Comparison of ENCODE assay signal across 13 cellular contexts in the genomic region with DNA sequence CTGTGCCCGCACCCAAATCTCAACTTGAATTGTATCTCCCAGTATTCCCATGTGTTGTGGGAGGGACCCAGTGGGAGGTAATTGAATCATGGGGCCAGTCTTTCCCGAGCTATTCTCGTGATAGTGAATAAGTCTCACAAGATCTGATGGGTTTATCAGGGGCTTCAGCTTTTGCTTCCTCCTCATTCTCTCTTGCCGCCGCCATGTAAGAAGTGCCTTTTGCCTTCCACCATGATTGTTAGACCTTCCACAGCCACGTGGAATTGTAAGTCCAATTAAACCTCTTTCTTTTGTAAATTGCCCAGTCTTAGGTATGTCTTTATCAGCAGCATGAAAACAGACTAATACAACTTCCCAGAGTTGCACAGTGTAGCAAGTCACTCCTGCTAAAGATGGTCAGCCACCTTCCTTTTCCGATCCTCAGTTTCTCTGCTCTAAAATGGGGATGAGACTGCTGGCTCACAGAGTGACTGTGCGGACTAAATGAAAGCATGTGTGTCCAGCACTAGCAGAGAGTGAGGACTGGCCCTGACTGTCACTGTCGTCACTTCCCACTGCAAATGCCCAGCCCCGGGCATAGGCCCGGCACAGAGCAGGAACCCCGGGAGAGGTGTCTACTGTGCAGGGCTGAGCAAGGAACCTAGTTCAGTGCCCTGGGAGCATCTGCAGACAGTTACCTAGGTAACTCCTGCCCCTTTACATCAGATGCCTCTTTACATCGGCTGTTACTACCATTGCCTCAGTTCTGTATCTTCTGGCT. TPM values are rescaled to one million over a fixed set of nuclear protein-coding genes. Genes with fewer than 3 reads are reported as not detected.
DNase-seq lines count a peak whose midpoint lies in the region; ATAC-seq and TF ChIP-seq lines count a peak whose summit lies in the region.
"Had no signal": no experiment of that assay in that cellular context is flagged by ENCODE, and none has a peak within 500 bp of the region (broad histone marks: within the 10 kb centered on the region; RNA-seq: fewer than 3 reads in every experiment).

No MANE protein-coding gene starts in this region.

- WGBS in HUES64 = 91% methylated on average over 13 of the region's 13 CpGs
- WGBS in mammary epithelial cell (ENCODE audit: low coverage, missing lambda C conversion rate) = 98% methylated on average over 13 of the region's 13 CpGs
- 88 to 91% methylated on average over 12 to 13 of the region's 13 CpGs for WGBS in thyroid gland, 2 donors
- whole genome bisulfite sequencing in mesendoderm (ENCODE audit: extremely low coverage, insufficient coverage, low lambda C conversion rate) = no CpG with 5 or more reads among the region's 13 CpGs

- H3K79me2 ChIP-seq in mammary epithelial cell (ENCODE audit: insufficient read depth, low read length) (peaks cover 99% of the 10 kb centered on the region), mesendoderm (ENCODE audit: control insufficient read depth, insufficient read depth, low read length) (peaks cover 83% of the 10 kb centered on the region)

- in situ Hi-C loops in mammary epithelial cell (cut with MboI; ENCODE audit: low sequenced_read_pairs in 2 of 2) = no loop called here

- no peak for ATAC-seq in natural killer cell
- no peak for ATAC-seq in GM18505 (IDR thresholded peaks at IDR 0.05; ENCODE audit: unreplicated experiment)
- ATAC-seq: mucosa of descending colon had no signal

- BruUV-seq in mammary epithelial cell (replicated peaks; lab: Mats Ljungman, UMichigan) = no TSS peak

- no peak overlapping the region for H3K23ac ChIP-seq in mesendoderm (ENCODE audit: low read length)

- peaks cover 5% of the 10 kb centered on the region for H4K20me1 ChIP-seq in mammary epithelial cell (ENCODE audit: insufficient read depth, low read length)

- no peak overlapping the region for H3K4me3 Mint-ChIP-seq in natural killer cell

- H2BK15ac ChIP-seq in mesendoderm (replicated peaks; ENCODE audit: low read depth) = no peak overlapping the region

- no peak overlapping the region for H3K4ac ChIP-seq in mesendoderm (ENCODE audit: low read depth, low read length)

- H3K27ac ChIP-seq in HUES64 (ENCODE audit: low read depth, low read length) (peak overlapping the region; percentile 24; the same call in 1 of the 2 replicates), mammary epithelial cell (ENCODE audit: insufficient read depth, low read depth, low read length) (no peak overlapping the region), thyroid gland (peak overlapping the region in 2 of 3 donors; percentile 57 to 68), mesendoderm (ENCODE audit: low read depth, low read length) (no peak overlapping the region)

- no peaks in the 10 kb centered on the region for H3K36me3 Mint-ChIP-seq in natural killer cell

- no peak overlapping the region for H2BK120ac ChIP-seq in mesendoderm (ENCODE audit: low read depth, low read length)

- peak overlapping the region; percentile 4 for H3K4me2 ChIP-seq in mammary epithelial cell (ENCODE audit: insufficient read depth, low read depth, low read length)
- H3K4me2 ChIP-seq in mesendoderm (ENCODE audit: low read length) = no peak overlapping the region

- DNase-seq in mammary epithelial cell (no peak), natural killer cell (peak; percentile 9), thyroid gland (no peak), GOT3 (lab: John Stamatoyannopoulos, UW) (no peak), mesendoderm (no peak)
- no peak for DNase-seq in stimulated activated CD4-positive, alpha-beta T cell treated with anti-CD3 and anti-CD28 coated beads, Interleukin-12 subunit alpha, Interleukin-12 subunit beta, amount 100 ng/mL, for 4 hours
- DNase-seq: anterior cingulate cortex; foreskin melanocyte; NCI-H2029; stimulated activated CD4-positive, alpha-beta T cell treated with anti-CD3 and anti-CD28 coated beads, Interleukin-2, amount 100 ng/mL, for 48 hours had no signal

- intact Hi-C loops in mammary epithelial cell (cut with micrococcal nuclease) = no loop called here
- intact Hi-C loops in natural killer cell (cut with micrococcal nuclease) = no loop called here
- intact Hi-C loops in thyroid gland (cut with DNase I) = no loop called here

- dilution Hi-C loops in mammary epithelial cell (cut with HindIII; ENCODE audit: low sequenced_read_pairs) = loop anchor here (5.0 kb wide), 1 partner anchor 100 kb away; no protein-coding TSS in a partner anchor

- peaks cover 22% of the 10 kb centered on the region; the same call in 1 of the 2 replicates for H3K4me1 ChIP-seq in HUES64 (ENCODE audit: insufficient read depth, low read length)
- H3K4me1 ChIP-seq in mammary epithelial cell (ENCODE audit: insufficient read depth, low read length) = peaks cover 55% of the 10 kb centered on the region
- peaks cover 40 to 75% of the 10 kb centered on the region in 2 donors for H3K4me1 ChIP-seq in thyroid gland
- peaks cover 27% of the 10 kb centered on the region for H3K4me1 ChIP-seq in mesendoderm (ENCODE audit: control insufficient read depth, low read depth, low read length)

- H3K27me3 Mint-ChIP-seq in natural killer cell (ENCODE audit: low read depth in 2 of 2) = peaks cover 3 to 9% of the 10 kb centered on the region in 2 donors

- H4K8ac ChIP-seq in mesendoderm (ENCODE audit: low read depth, low read length) = no peak overlapping the region

- no peak for TF ChIP-seq POLR2A in thyroid gland (IDR thresholded peaks at IDR 0.05)
- no peak for TF ChIP-seq POLR2A in GM18505 (IDR thresholded peaks at IDR 0.05; ENCODE audit: borderline replicate concordance, extremely low read depth, insufficient read depth, insufficient read length)

- H3K9me3 Mint-ChIP-seq in natural killer cell = no peaks in the 10 kb centered on the region

- no peak overlapping the region for H4K5ac ChIP-seq in mesendoderm (ENCODE audit: low read length)

- no peak overlapping the region for H3K9ac ChIP-seq in HUES64 (ENCODE audit: low read depth, low read length)
- H3K9ac ChIP-seq in mammary epithelial cell (ENCODE audit: insufficient read depth, low read length) = no peak overlapping the region
- H3K9ac ChIP-seq in mesendoderm (ENCODE audit: low read length) = no peak overlapping the region

- H3K79me1 ChIP-seq in mesendoderm (ENCODE audit: low read length) = peaks cover 32% of the 10 kb centered on the region

- no peaks in the 10 kb centered on the region for H3K4me1 Mint-ChIP-seq in natural killer cell

- H3K4me3 ChIP-seq in HUES64 (ENCODE audit: low read length) = no peak overlapping the region
- no peak overlapping the region for H3K4me3 ChIP-seq in mammary epithelial cell (replicated peaks in 1 of 3; ENCODE audit: insufficient read depth in 1 of 3, low read depth in 2 of 3, low read length in 3 of 3)
- H3K4me3 ChIP-seq in thyroid gland (replicated peaks in 1 of 3) = no peak overlapping the region
- H3K4me3 ChIP-seq in mesendoderm (ENCODE audit: low read length) = no peak overlapping the region
- H3K4me3 ChIP-seq: mucosa of descending colon had no signal

- no peak overlapping the region for H2AFZ ChIP-seq in mammary epithelial cell (ENCODE audit: low read depth, low read length)

- H3K9me3 ChIP-seq in HUES64 (ENCODE audit: insufficient read depth, low read depth, low read length) (peaks cover 10% of the 10 kb centered on the region), mammary epithelial cell (replicated peaks; ENCODE audit: insufficient read depth, low read length) (no peaks in the 10 kb centered on the region), thyroid gland (no peaks in the 10 kb centered on the region)
- H3K9me3 ChIP-seq: mucosa of descending colon had no signal

- H2AK5ac ChIP-seq in mesendoderm (ENCODE audit: low read length) = no peak overlapping the region

- H3K27ac Mint-ChIP-seq in natural killer cell = no peak overlapping the region

- H3K36me3 ChIP-seq in HUES64 (ENCODE audit: insufficient read depth, low read length) (peaks cover 13% of the 10 kb centered on the region), mammary epithelial cell (ENCODE audit: insufficient read depth, low read length) (peaks cover 4% of the 10 kb centered on the region), thyroid gland (peaks cover 12 to 15% of the 10 kb centered on the region in 2 donors), mesendoderm (ENCODE audit: control insufficient read depth, insufficient read depth, low read length) (peaks cover 3% of the 10 kb centered on the region)

- CTCF ChIA-PET in mammary epithelial cell (lab: Charles Lee; ENCODE audit: low non-redundant PET) = interaction anchor here (0.5 kb wide), 1 partner anchor 112 kb away, joined by 6 read pairs; no protein-coding TSS in a partner anchor

- TF ChIP-seq CTCF in mammary epithelial cell (conservative IDR thresholded peaks at IDR 0.05 in 1 of 2, IDR thresholded peaks at IDR 0.05 in 1 of 2; ENCODE audit: extremely low read depth in 1 of 2, insufficient read depth in 1 of 2, low read depth in 1 of 2, low read length in 2 of 2) (no peak), natural killer cell (IDR thresholded peaks at IDR 0.05) (no peak), thyroid gland (IDR thresholded peaks at IDR 0.05) (no peak)

- H3K56ac ChIP-seq in mesendoderm (ENCODE audit: low read length) = no peak overlapping the region

- H3K18ac ChIP-seq in mesendoderm (ENCODE audit: low read length) = no peak overlapping the region

- no peak overlapping the region for H2BK5ac ChIP-seq in mesendoderm (ENCODE audit: low read length)

- H3K27me3 ChIP-seq in HUES64 (ENCODE audit: insufficient read depth, low read length) = no peaks in the 10 kb centered on the region
- H3K27me3 ChIP-seq in mammary epithelial cell (ENCODE audit: insufficient read depth, low read length) = no peaks in the 10 kb centered on the region
- no peaks in the 10 kb centered on the region for H3K27me3 ChIP-seq in thyroid gland
- no peaks in the 10 kb centered on the region for H3K27me3 ChIP-seq in mesendoderm (ENCODE audit: insufficient read depth, low read length, poor library complexity)

RNA-seq across cellular contexts. Expression of gene TSKU, which starts 9.5 kb away (rescaled TPM):
- 30.2 TPM for polyA plus RNA-seq in HUES64 (2013, experiment 1 of 2)
- polyA plus RNA-seq in HUES64 (2013, experiment 2 of 2) = 30.3 TPM
- 10 to 100 TPM; 41.3 to 49.6 TPM for total RNA-seq in mammary epithelial cell
- polyA plus RNA-seq in mammary epithelial cell = 51.9 TPM
- polyA minus RNA-seq in mammary epithelial cell = 57.2 TPM
- total RNA-seq in natural killer cell = not detected
- 100 to 1,000 TPM in 2 of 4 donors, 10 to 100 TPM in 2; 95.6 to 152 (median 99.2) TPM for total RNA-seq in thyroid gland
- 62.6 TPM for polyA plus RNA-seq in mesendoderm (2013, experiment 1 of 2)
- 61.3 TPM for polyA plus RNA-seq in mesendoderm (2013, experiment 2 of 2)

Comparison
In these comparisons a context has a peak if more than half of its experiments do, and no peak if none do; other contexts are left out.
1. H3K27ac ChIP-seq: peak in HUES64 (single experiment) and thyroid gland (2 of 3); none in mammary epithelial cell (single experiment) and mesendoderm (single experiment).
2. RNA of gene TSKU, which starts 9.5 kb away (total RNA-seq): 95.6 to 152 TPM in thyroid gland and 41.3 to 49.6 TPM in mammary epithelial cell; not detected in natural killer cell; every median in the first group is over 10 times any median in the second.